22 cellular contexts compared by ENCODE assay signal in genomic region chr18:1998121-1998520, GRCh38.
DNase-seq lines count a peak whose midpoint lies in the region; TF ChIP-seq lines count a peak whose summit lies in the region.
"Had no signal": no experiment of that assay in that cellular context is flagged by ENCODE, and none has a peak within 500 bp of the region (broad histone marks: within the 10 kb centered on the region; RNA-seq: fewer than 3 reads in every experiment).

No MANE protein-coding gene starts in this region.

- H3K27me3 Mint-ChIP-seq in Caco-2 (ENCODE audit: insufficient read depth, unreplicated experiment): no peaks in the 10 kb centered on the region
- no peaks in the 10 kb centered on the region for H3K27me3 Mint-ChIP-seq in endodermal cell (ENCODE audit: insufficient read depth)

- no peak for TF ChIP-seq CTCF in Caco-2 (IDR thresholded peaks at IDR 0.05; ENCODE audit: insufficient read depth in 1 of 2, low read depth in 1 of 2, low read length in 1 of 2, severe bottlenecking in 1 of 2, unreplicated experiment in 1 of 2)
- TF ChIP-seq CTCF in endodermal cell (conservative IDR thresholded peaks at IDR 0.05): no peak

- CTCF ChIA-PET in Caco-2 (lab: Charles Lee): no interaction called here

- intact Hi-C loops in Caco-2 (cut with micrococcal nuclease; ENCODE audit: unreplicated experiment): no loop called here

- H3K27ac ChIP-seq in endodermal cell (ENCODE audit: low read depth, low read length) (no peak overlapping the region), mesodermal cell (ENCODE audit: low read depth, low read length, severe bottlenecking) (peak overlapping the region; percentile 20)
- H3K27ac ChIP-seq: BLaER1 treated with 17β-estradiol and CSF1 and Interleukin-3, amounts not matched to agents 10 nM and 100 nM had no signal

- H3K9me3 Mint-ChIP-seq in Caco-2 (ENCODE audit: unreplicated experiment) (no peaks in the 10 kb centered on the region), endodermal cell (no peaks in the 10 kb centered on the region)
- H3K9me3 Mint-ChIP-seq: CD8-positive, alpha-beta T cell had no signal

- WGBS in endodermal cell (ENCODE audit: insufficient coverage in 1 of 2, insufficient read length in 1 of 2), 2 experiments: 92% methylated on average over 2 of the region's 2 CpGs; no CpG with 5 or more reads in 1 of the 2 experiments
- WGBS in mesodermal cell (ENCODE audit: insufficient coverage in 2 of 2), 2 experiments: 80% methylated on average over 1 of the region's 2 CpGs; no CpG with 5 or more reads in 1 of the 2 experiments

- H3K4me1 ChIP-seq in Caco-2 (peaks cover 32% of the 10 kb centered on the region), endodermal cell (ENCODE audit: control insufficient read depth, insufficient read depth, low read length) (peaks cover 8% of the 10 kb centered on the region), mesodermal cell (ENCODE audit: control insufficient read depth, insufficient read depth, low read length, poor library complexity, severe bottlenecking) (no peaks in the 10 kb centered on the region)

- H3K27me3 ChIP-seq in Caco-2 (replicated peaks; ENCODE audit: control insufficient read depth, insufficient read depth, low read length) (no peaks in the 10 kb centered on the region), endodermal cell (ENCODE audit: control insufficient read depth, insufficient read depth, low read length, poor library complexity, severe bottlenecking) (no peaks in the 10 kb centered on the region)
- H3K27me3 ChIP-seq: BLaER1 treated with 17β-estradiol and CSF1 and Interleukin-3, amounts not matched to agents 10 nM and 100 nM had no signal

- H3K4me3 Mint-ChIP-seq in Caco-2 (ENCODE audit: unreplicated experiment) (no peak overlapping the region), endodermal cell (no peak overlapping the region)
- H3K4me3 Mint-ChIP-seq: CD8-positive, alpha-beta T cell; HFFc6 had no signal

- POLR2A ChIA-PET in Caco-2 (lab: Charles Lee): no interaction called here

- H3K36me3 Mint-ChIP-seq in Caco-2 (ENCODE audit: insufficient read depth, unreplicated experiment): peaks cover 15% of the 10 kb centered on the region
- H3K36me3 Mint-ChIP-seq in endodermal cell (ENCODE audit: low read depth): no peaks in the 10 kb centered on the region
- H3K36me3 Mint-ChIP-seq: CD8-positive, alpha-beta T cell had no signal

- H3K27ac Mint-ChIP-seq in Caco-2 (ENCODE audit: unreplicated experiment) (peak overlapping the region; percentile 45), endodermal cell (no peak overlapping the region)
- H3K27ac Mint-ChIP-seq: CD8-positive, alpha-beta T cell; HFFc6 had no signal

- 0 out of 2 replicates have a peak, but pooled peaks cover 3% of the 10 kb centered on the region for H3K9me3 ChIP-seq in Caco-2
- H3K9me3 ChIP-seq in endodermal cell (ENCODE audit: control insufficient read depth, low read length): no peaks in the 10 kb centered on the region
- H3K9me3 ChIP-seq in mesodermal cell (ENCODE audit: control insufficient read depth, low read length): no peaks in the 10 kb centered on the region
- H3K9me3 ChIP-seq: BLaER1 treated with 17β-estradiol and CSF1 and Interleukin-3, amounts not matched to agents 10 nM and 100 nM had no signal

- DNase-seq in Caco-2 (no peak), NCI-H82 (lab: John Stamatoyannopoulos, UW) (peak; percentile 31), endodermal cell (no peak), germinal center (ENCODE audit: low spot score) (no peak), C1 segment of cervical spinal cord (lab: John Stamatoyannopoulos, UW) (no peak), amygdala (lab: John Stamatoyannopoulos, UW) (no peak)
- DNase-seq: 8988T; CD8-positive, alpha-beta T cell; DMS53; EL; H7; HFFc6; NCI-H1092 treated with DMSO at 0.1 percent for 48 hours; NCI-H146; NCI-H2029; NCI-H2171; NCI-H345; NCI-H524; Right ventricle myocardium superior had no signal

- H3K4me1 Mint-ChIP-seq in Caco-2 (ENCODE audit: low read depth, unreplicated experiment) (peaks cover 51% of the 10 kb centered on the region), endodermal cell (peaks cover 51% of the 10 kb centered on the region)

- no TSS peak for BruUV-seq in Caco-2 (replicated peaks; lab: Mats Ljungman, UMichigan)

- H3K4me3 ChIP-seq in Caco-2 (ENCODE audit: low read depth, low read length): no peak overlapping the region
- peak overlapping the region; percentile 64 for H3K4me3 ChIP-seq in endodermal cell (ENCODE audit: low read length)
- no peak overlapping the region for H3K4me3 ChIP-seq in mesodermal cell (ENCODE audit: extremely low read depth, insufficient read depth, low read length, poor library complexity, severe bottlenecking)
- H3K4me3 ChIP-seq: BLaER1 treated with 17β-estradiol and CSF1 and Interleukin-3, amounts not matched to agents 10 nM and 100 nM; K562 had no signal

- H3K36me3 ChIP-seq in Caco-2 (ENCODE audit: control insufficient read depth, insufficient read depth, low read length): no peaks in the 10 kb centered on the region
- no peaks in the 10 kb centered on the region for H3K36me3 ChIP-seq in endodermal cell (ENCODE audit: control insufficient read depth, insufficient read depth, low read length)
- no peaks in the 10 kb centered on the region for H3K36me3 ChIP-seq in mesodermal cell (ENCODE audit: control insufficient read depth, insufficient read depth, low read length)
- H3K36me3 ChIP-seq: BLaER1 treated with 17β-estradiol and CSF1 and Interleukin-3, amounts not matched to agents 10 nM and 100 nM had no signal

- peak overlapping the region; percentile 36 for H3K9ac ChIP-seq in endodermal cell (ENCODE audit: extremely low read depth, low read length, poor library complexity, severe bottlenecking)
- H3K9ac ChIP-seq: BLaER1 treated with 17β-estradiol and CSF1 and Interleukin-3, amounts not matched to agents 10 nM and 100 nM had no signal
